In genomic region chr17:82101767-82102679, GRCh38 we compare ENCODE assay signal across 1 cellular context.
A peak's percentile ranks its signal among the peaks of the same experiment; 100 is the strongest.
TF ChIP-seq lines count a peak whose summit lies in the region.

No MANE protein-coding gene starts in this region.

TF ChIP-seq in HepG2, 621 proteins besides CTCF, POLR2A, EP300 and RAD21 (continued from another document and continues in another):
- TF ChIP-seq CREB1 (IDR thresholded peaks at IDR 0.05) (no peak), CREB1 (CRISPR knock-in tag; IDR thresholded peaks at IDR 0.05) (no peak), ZNF253 (CRISPR knock-in tag; IDR thresholded peaks at IDR 0.05; ENCODE audit: borderline replicate concordance) (peak; percentile 82; the same call in 1 of the 2 replicates), HIC2 (CRISPR knock-in tag; IDR thresholded peaks at IDR 0.05; ENCODE audit: low read depth) (peak; percentile 99), ZNF678 (CRISPR knock-in tag; IDR thresholded peaks at IDR 0.05) (no peak; the same call in 1 of the 2 replicates), CHD4 (IDR thresholded peaks at IDR 0.05; ENCODE audit: borderline replicate concordance, low read length) (peak; percentile 94; the same call in 1 of the 2 replicates), SSRP1 (CRISPR knock-in tag; IDR thresholded peaks at IDR 0.05) (no peak; the same call in none of the 2 replicates), NFKBIZ (CRISPR knock-in tag; IDR thresholded peaks at IDR 0.05) (peak; percentile 93), DMAP1 (CRISPR knock-in tag; IDR thresholded peaks at IDR 0.05) (peak; percentile 96), LCORL (IDR thresholded peaks at IDR 0.05) (no peak; the same call in 1 of the 2 replicates), LCORL (CRISPR knock-in tag; IDR thresholded peaks at IDR 0.05) (peak; percentile 95), ELF1 (CRISPR knock-in tag; IDR thresholded peaks at IDR 0.05) (peak; percentile 98), ZSCAN12 (CRISPR knock-in tag; IDR thresholded peaks at IDR 0.05) (no peak), KDM5B (CRISPR knock-in tag; IDR thresholded peaks at IDR 0.05; ENCODE audit: borderline replicate concordance) (peak; percentile 50; the same call in 1 of the 2 replicates), ELF3 (CRISPR knock-in tag; IDR thresholded peaks at IDR 0.05) (peak; percentile 100), ZFY (CRISPR knock-in tag; IDR thresholded peaks at IDR 0.05) (peak; percentile 81), ZNF501 (CRISPR knock-in tag; IDR thresholded peaks at IDR 0.05) (peak; percentile 29; the same call in 1 of the 2 replicates), ZNF556 (CRISPR knock-in tag; IDR thresholded peaks at IDR 0.05; ENCODE audit: borderline replicate concordance) (peak; percentile 86; the same call in 1 of the 2 replicates), RXRA (CRISPR knock-in tag; IDR thresholded peaks at IDR 0.05) (peak; percentile 97), SP140L (CRISPR knock-in tag; IDR thresholded peaks at IDR 0.05; ENCODE audit: borderline replicate concordance) (0 out of 2 replicates have a peak, but pooled peaks have one; percentile 65), GFI1 (CRISPR knock-in tag; IDR thresholded peaks at IDR 0.05; ENCODE audit: borderline replicate concordance) (peak; percentile 44), ZEB1 (IDR thresholded peaks at IDR 0.05; ENCODE audit: insufficient replicate concordance, low read depth) (no peak), ZNF121 (CRISPR knock-in tag; IDR thresholded peaks at IDR 0.05) (peak; percentile 61; the same call in 1 of the 2 replicates), NCOA5 (CRISPR knock-in tag; IDR thresholded peaks at IDR 0.05) (no peak), PAWR (CRISPR knock-in tag; IDR thresholded peaks at IDR 0.05; ENCODE audit: borderline replicate concordance) (peak; percentile 67), EED (CRISPR knock-in tag; IDR thresholded peaks at IDR 0.05) (0 out of 2 replicates have a peak, but pooled peaks have one; percentile 45), ZNF713 (CRISPR knock-in tag; IDR thresholded peaks at IDR 0.05) (0 out of 2 replicates have a peak, but pooled peaks have one; percentile 41), RXRB (CRISPR knock-in tag; IDR thresholded peaks at IDR 0.05; ENCODE audit: borderline replicate concordance) (peak; percentile 97), ELK4 (CRISPR knock-in tag; IDR thresholded peaks at IDR 0.05; ENCODE audit: borderline replicate concordance) (no peak), FOSL1 (CRISPR knock-in tag; IDR thresholded peaks at IDR 0.05; ENCODE audit: borderline replicate concordance) (no peak), ZNF251 (CRISPR knock-in tag; IDR thresholded peaks at IDR 0.05) (peak; percentile 87; the same call in 1 of the 2 replicates), ZBTB7A (CRISPR knock-in tag; IDR thresholded peaks at IDR 0.05) (peak; percentile 85), ZNF710 (CRISPR knock-in tag; IDR thresholded peaks at IDR 0.05; ENCODE audit: borderline replicate concordance) (peak; percentile 54; the same call in 1 of the 2 replicates), THYN1 (CRISPR knock-in tag; IDR thresholded peaks at IDR 0.05; ENCODE audit: borderline replicate concordance, low read depth) (no peak), RBM39 (IDR thresholded peaks at IDR 0.05; ENCODE audit: low read depth, low read length, poor library complexity, severe bottlenecking) (peak; percentile 68), SYNCRIP (IDR thresholded peaks at IDR 0.05; ENCODE audit: insufficient read depth, low read depth, low read length) (no peak), ZBTB21 (CRISPR knock-in tag; IDR thresholded peaks at IDR 0.05) (no peak), ZMAT5 (CRISPR knock-in tag; IDR thresholded peaks at IDR 0.05; ENCODE audit: borderline replicate concordance, low read depth) (no peak), ZFX (CRISPR knock-in tag; IDR thresholded peaks at IDR 0.05; ENCODE audit: low read depth) (peak; percentile 91), MAZ (IDR thresholded peaks at IDR 0.05; ENCODE audit: borderline replicate concordance, low read depth, low read length) (peak; percentile 87), MAZ (CRISPR knock-in tag; IDR thresholded peaks at IDR 0.05; ENCODE audit: low read depth) (peak; percentile 97), SRF (IDR thresholded peaks at IDR 0.05; ENCODE audit: low read depth, low read length) (no peak), ZNF891 (CRISPR knock-in tag; IDR thresholded peaks at IDR 0.05) (peak; percentile 82), TAF1 (CRISPR knock-in tag; IDR thresholded peaks at IDR 0.05) (peak; percentile 85), ZSCAN9 (CRISPR knock-in tag; IDR thresholded peaks at IDR 0.05; ENCODE audit: borderline replicate concordance) (peak; percentile 80), ZKSCAN1 (IDR thresholded peaks at IDR 0.05; ENCODE audit: low read length) (no peak), SMARCE1 (IDR thresholded peaks at IDR 0.05; ENCODE audit: borderline replicate concordance) (no peak)
- TF ChIP-seq, protein P1, sequence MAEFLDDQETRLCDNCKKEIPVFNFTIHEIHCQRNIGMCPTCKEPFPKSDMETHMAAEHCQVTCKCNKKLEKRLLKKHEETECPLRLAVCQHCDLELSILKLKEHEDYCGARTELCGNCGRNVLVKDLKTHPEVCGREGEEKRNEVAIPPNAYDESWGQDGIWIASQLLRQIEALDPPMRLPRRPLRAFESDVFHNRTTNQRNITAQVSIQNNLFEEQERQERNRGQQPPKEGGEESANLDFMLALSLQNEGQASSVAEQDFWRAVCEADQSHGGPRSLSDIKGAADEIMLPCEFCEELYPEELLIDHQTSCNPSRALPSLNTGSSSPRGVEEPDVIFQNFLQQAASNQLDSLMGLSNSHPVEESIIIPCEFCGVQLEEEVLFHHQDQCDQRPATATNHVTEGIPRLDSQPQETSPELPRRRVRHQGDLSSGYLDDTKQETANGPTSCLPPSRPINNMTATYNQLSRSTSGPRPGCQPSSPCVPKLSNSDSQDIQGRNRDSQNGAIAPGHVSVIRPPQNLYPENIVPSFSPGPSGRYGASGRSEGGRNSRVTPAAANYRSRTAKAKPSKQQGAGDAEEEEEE (CRISPR knock-in tag; IDR thresholded peaks at IDR 0.05; ENCODE audit: borderline replicate concordance), result 0 out of 2 replicates have a peak, but pooled peaks have one; percentile 88
- TF ChIP-seq, protein P2, sequence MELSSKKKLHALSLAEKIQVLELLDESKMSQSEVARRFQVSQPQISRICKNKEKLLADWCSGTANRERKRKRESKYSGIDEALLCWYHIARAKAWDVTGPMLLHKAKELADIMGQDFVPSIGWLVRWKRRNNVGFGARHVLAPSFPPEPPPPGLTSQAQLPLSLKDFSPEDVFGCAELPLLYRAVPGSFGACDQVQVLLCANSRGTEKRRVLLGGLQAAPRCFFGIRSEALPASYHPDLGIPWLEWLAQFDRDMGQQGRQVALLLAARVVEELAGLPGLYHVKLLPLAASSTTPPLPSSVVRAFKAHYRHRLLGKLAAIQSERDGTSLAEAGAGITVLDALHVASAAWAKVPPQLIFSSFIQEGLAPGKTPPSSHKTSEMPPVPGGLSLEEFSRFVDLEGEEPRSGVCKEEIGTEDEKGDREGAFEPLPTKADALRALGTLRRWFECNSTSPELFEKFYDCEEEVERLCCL (CRISPR knock-in tag; IDR thresholded peaks at IDR 0.05; ENCODE audit: borderline replicate concordance), result peak; percentile 44; the same call in 1 of the 2 replicates
- TF ChIP-seq, protein P3, sequence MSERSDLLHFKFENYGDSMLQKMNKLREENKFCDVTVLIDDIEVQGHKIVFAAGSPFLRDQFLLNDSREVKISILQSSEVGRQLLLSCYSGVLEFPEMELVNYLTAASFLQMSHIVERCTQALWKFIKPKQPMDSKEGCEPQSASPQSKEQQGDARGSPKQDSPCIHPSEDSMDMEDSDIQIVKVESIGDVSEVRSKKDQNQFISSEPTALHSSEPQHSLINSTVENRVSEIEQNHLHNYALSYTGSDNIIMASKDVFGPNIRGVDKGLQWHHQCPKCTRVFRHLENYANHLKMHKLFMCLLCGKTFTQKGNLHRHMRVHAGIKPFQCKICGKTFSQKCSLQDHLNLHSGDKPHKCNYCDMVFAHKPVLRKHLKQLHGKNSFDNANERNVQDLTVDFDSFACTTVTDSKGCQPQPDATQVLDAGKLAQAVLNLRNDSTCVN (CRISPR knock-in tag; IDR thresholded peaks at IDR 0.05; ENCODE audit: borderline replicate concordance), result peak; percentile 37; the same call in 1 of the 2 replicates
- TF ChIP-seq, protein P4, sequence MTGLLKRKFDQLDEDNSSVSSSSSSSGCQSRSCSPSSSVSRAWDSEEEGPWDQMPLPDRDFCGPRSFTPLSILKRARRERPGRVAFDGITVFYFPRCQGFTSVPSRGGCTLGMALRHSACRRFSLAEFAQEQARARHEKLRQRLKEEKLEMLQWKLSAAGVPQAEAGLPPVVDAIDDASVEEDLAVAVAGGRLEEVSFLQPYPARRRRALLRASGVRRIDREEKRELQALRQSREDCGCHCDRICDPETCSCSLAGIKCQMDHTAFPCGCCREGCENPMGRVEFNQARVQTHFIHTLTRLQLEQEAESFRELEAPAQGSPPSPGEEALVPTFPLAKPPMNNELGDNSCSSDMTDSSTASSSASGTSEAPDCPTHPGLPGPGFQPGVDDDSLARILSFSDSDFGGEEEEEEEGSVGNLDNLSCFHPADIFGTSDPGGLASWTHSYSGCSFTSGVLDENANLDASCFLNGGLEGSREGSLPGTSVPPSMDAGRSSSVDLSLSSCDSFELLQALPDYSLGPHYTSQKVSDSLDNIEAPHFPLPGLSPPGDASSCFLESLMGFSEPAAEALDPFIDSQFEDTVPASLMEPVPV (CRISPR knock-in tag; IDR thresholded peaks at IDR 0.05), result peak; percentile 61; the same call in 1 of the 2 replicates
- TF ChIP-seq, protein P5, sequence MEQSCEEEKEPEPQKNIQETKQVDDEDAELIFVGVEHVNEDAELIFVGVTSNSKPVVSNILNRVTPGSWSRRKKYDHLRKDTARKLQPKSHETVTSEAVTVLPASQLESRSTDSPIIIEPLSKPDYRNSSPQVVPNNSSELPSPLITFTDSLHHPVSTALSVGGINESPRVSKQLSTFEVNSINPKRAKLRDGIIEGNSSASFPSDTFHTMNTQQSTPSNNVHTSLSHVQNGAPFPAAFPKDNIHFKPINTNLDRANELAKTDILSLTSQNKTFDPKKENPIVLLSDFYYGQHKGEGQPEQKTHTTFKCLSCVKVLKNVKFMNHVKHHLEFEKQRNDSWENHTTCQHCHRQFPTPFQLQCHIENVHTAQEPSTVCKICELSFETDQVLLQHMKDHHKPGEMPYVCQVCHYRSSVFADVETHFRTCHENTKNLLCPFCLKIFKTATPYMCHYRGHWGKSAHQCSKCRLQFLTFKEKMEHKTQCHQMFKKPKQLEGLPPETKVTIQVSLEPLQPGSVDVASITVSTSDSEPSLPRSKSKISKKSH (CRISPR knock-in tag; IDR thresholded peaks at IDR 0.05; ENCODE audit: borderline replicate concordance), result peak; percentile 92
- TF ChIP-seq, protein P6, sequence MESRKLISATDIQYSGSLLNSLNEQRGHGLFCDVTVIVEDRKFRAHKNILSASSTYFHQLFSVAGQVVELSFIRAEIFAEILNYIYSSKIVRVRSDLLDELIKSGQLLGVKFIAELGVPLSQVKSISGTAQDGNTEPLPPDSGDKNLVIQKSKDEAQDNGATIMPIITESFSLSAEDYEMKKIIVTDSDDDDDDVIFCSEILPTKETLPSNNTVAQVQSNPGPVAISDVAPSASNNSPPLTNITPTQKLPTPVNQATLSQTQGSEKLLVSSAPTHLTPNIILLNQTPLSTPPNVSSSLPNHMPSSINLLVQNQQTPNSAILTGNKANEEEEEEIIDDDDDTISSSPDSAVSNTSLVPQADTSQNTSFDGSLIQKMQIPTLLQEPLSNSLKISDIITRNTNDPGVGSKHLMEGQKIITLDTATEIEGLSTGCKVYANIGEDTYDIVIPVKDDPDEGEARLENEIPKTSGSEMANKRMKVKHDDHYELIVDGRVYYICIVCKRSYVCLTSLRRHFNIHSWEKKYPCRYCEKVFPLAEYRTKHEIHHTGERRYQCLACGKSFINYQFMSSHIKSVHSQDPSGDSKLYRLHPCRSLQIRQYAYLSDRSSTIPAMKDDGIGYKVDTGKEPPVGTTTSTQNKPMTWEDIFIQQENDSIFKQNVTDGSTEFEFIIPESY (CRISPR knock-in tag; IDR thresholded peaks at IDR 0.05), result peak; percentile 67; the same call in 1 of the 2 replicates
